Comparison of ENCODE assay signal across 8 cellular contexts in genomic region chr1:39103321-39104157, GRCh38.
DNase-seq lines count a peak whose midpoint lies in the region; ATAC-seq and TF ChIP-seq lines count a peak whose summit lies in the region.

No MANE protein-coding gene starts in this region.

- ATAC-seq in activated T-cell treated with anti-CD3 and anti-CD28 coated beads, Interleukin-2, amount 50 U/mL, for 4 hours = peak in 1 of 2 donors; percentile 4

- H3K27me3 ChIP-seq in iPS-15b (ENCODE audit: control insufficient read depth, insufficient read depth, low read length) = no peaks in the 10 kb centered on the region
- no peaks in the 10 kb centered on the region for H3K27me3 ChIP-seq in testis

- H3K9me3 Mint-ChIP-seq in activated T-cell treated with anti-CD3 and anti-CD28 coated beads, Interleukin-2, amount 50 U/mL, for 4 hours = no peaks in the 10 kb centered on the region
- no peaks in the 10 kb centered on the region for H3K9me3 Mint-ChIP-seq in activated T-helper 1 cell treated with anti-CD3 and anti-CD28 coated beads, Interleukin-12 subunit alpha, Interleukin-12 subunit beta, Interleukin-2, Interleukin-4 antibody, amounts not matched to agents 30 ng/mL and 10 ng/mL and 1 ng/mL, durations not matched to agents 14 hours and 24 hours and 36 hours

- H3K4me1 Mint-ChIP-seq in activated T-cell treated with anti-CD3 and anti-CD28 coated beads, Interleukin-2, amount 50 U/mL, for 4 hours (ENCODE audit: low read depth) = peaks cover 36% of the 10 kb centered on the region
- H3K4me1 Mint-ChIP-seq in activated T-helper 1 cell treated with anti-CD3 and anti-CD28 coated beads, Interleukin-12 subunit alpha, Interleukin-12 subunit beta, Interleukin-2, Interleukin-4 antibody, amounts not matched to agents 30 ng/mL and 10 ng/mL and 1 ng/mL, durations not matched to agents 14 hours and 24 hours and 36 hours (ENCODE audit: low read depth) = peaks cover 32% of the 10 kb centered on the region

- H3K4me3 ChIP-seq in iPS-15b (ENCODE audit: low read depth, low read length) (peak overlapping the region; percentile 21), testis (no peak overlapping the region)

- intact Hi-C loops in activated T-helper 1 cell treated with anti-CD3 and anti-CD28 coated beads, Interleukin-12 subunit alpha, Interleukin-12 subunit beta, Interleukin-2, Interleukin-4 antibody, amounts not matched to agents 30 ng/mL and 10 ng/mL and 1 ng/mL, durations not matched to agents 14 hours and 24 hours and 36 hours (cut with micrococcal nuclease) = loop anchor here (2.0 to 10.0 kb wide), 2 partner anchors 79 to 611 kb away; no protein-coding TSS in a partner anchor
- intact Hi-C loops in testis (cut with DNase I; ENCODE audit: low total_unique reads) = no loop called here

- H3K36me3 ChIP-seq in iPS-15b (ENCODE audit: control insufficient read depth, insufficient read depth, low read length) (no peaks in the 10 kb centered on the region), testis (ENCODE audit: low read depth, missing control alignments) (no peaks in the 10 kb centered on the region)

- 65 to 75% methylated on average over 6 of the region's 6 CpGs for WGBS in testis, 2 donors

- TF ChIP-seq CTCF in testis (IDR thresholded peaks at IDR 0.05) = no peak

- H3K4me1 ChIP-seq in iPS-15b (ENCODE audit: control insufficient read depth, insufficient read depth, low read length) (peaks cover 33% of the 10 kb centered on the region), testis (peaks cover 26% of the 10 kb centered on the region)

- no peaks in the 10 kb centered on the region for H3K36me3 Mint-ChIP-seq in activated T-cell treated with anti-CD3 and anti-CD28 coated beads, Interleukin-2, amount 50 U/mL, for 4 hours (ENCODE audit: insufficient read depth)
- H3K36me3 Mint-ChIP-seq in activated T-helper 1 cell treated with anti-CD3 and anti-CD28 coated beads, Interleukin-12 subunit alpha, Interleukin-12 subunit beta, Interleukin-2, Interleukin-4 antibody, amounts not matched to agents 30 ng/mL and 10 ng/mL and 1 ng/mL, durations not matched to agents 14 hours and 24 hours and 36 hours (ENCODE audit: low read depth) = no peaks in the 10 kb centered on the region

- H3K4me3 Mint-ChIP-seq in activated T-cell treated with anti-CD3 and anti-CD28 coated beads, Interleukin-2, amount 50 U/mL, for 4 hours = peak overlapping the region; percentile 58
- H3K4me3 Mint-ChIP-seq in activated T-helper 1 cell treated with anti-CD3 and anti-CD28 coated beads, Interleukin-12 subunit alpha, Interleukin-12 subunit beta, Interleukin-2, Interleukin-4 antibody, amounts not matched to agents 30 ng/mL and 10 ng/mL and 1 ng/mL, durations not matched to agents 14 hours and 24 hours and 36 hours = peak overlapping the region; percentile 60

- H3K27me3 Mint-ChIP-seq in activated T-cell treated with anti-CD3 and anti-CD28 coated beads, Interleukin-2, amount 50 U/mL, for 4 hours (ENCODE audit: low read depth) = peaks cover 2% of the 10 kb centered on the region
- H3K27me3 Mint-ChIP-seq in activated T-helper 1 cell treated with anti-CD3 and anti-CD28 coated beads, Interleukin-12 subunit alpha, Interleukin-12 subunit beta, Interleukin-2, Interleukin-4 antibody, amounts not matched to agents 30 ng/mL and 10 ng/mL and 1 ng/mL, durations not matched to agents 14 hours and 24 hours and 36 hours (ENCODE audit: insufficient read depth) = peaks cover 8% of the 10 kb centered on the region

- DNase-seq in activated T-cell treated with anti-CD3 and anti-CD28 coated beads, Interleukin-2, amount 50 U/mL, for 4 hours = no peak
- no peak for DNase-seq in activated T-cell treated with anti-CD3 and anti-CD28 coated beads, Interleukin-2, amount 50 U/mL, for 1 hour
- DNase-seq in activated T-helper 1 cell treated with anti-CD3 and anti-CD28 coated beads, Interleukin-12 subunit alpha, Interleukin-12 subunit beta, Interleukin-2, Interleukin-4 antibody, amounts not matched to agents 30 ng/mL and 10 ng/mL and 1 ng/mL, durations not matched to agents 14 hours and 24 hours and 36 hours (ENCODE audit: low spot score) = no peak
- DNase-seq in testis (no peak), DMS79 (lab: John Stamatoyannopoulos, UW) (no peak), NCI-H446 treated with DMSO at 0.1 percent for 48 hours (lab: John Stamatoyannopoulos, UW) (no peak), GM19238 (ENCODE audit: insufficient read length, low spot score) (no peak)

- peak overlapping the region; percentile 92 to 98 for H3K27ac ChIP-seq in testis

- no peaks in the 10 kb centered on the region for H3K9me3 ChIP-seq in iPS-15b (ENCODE audit: control insufficient read depth, insufficient read depth, low read length)
- H3K9me3 ChIP-seq in testis = no peaks in the 10 kb centered on the region

- H3K9ac ChIP-seq in iPS-15b (ENCODE audit: low read depth, low read length) = peak overlapping the region; percentile 6

- H3K27ac Mint-ChIP-seq in activated T-helper 1 cell treated with anti-CD3 and anti-CD28 coated beads, Interleukin-12 subunit alpha, Interleukin-12 subunit beta, Interleukin-2, Interleukin-4 antibody, amounts not matched to agents 30 ng/mL and 10 ng/mL and 1 ng/mL, durations not matched to agents 14 hours and 24 hours and 36 hours = no peak overlapping the region

- TF ChIP-seq POLR2A in testis (IDR thresholded peaks at IDR 0.05) = no peak
